In the genomic region with DNA sequence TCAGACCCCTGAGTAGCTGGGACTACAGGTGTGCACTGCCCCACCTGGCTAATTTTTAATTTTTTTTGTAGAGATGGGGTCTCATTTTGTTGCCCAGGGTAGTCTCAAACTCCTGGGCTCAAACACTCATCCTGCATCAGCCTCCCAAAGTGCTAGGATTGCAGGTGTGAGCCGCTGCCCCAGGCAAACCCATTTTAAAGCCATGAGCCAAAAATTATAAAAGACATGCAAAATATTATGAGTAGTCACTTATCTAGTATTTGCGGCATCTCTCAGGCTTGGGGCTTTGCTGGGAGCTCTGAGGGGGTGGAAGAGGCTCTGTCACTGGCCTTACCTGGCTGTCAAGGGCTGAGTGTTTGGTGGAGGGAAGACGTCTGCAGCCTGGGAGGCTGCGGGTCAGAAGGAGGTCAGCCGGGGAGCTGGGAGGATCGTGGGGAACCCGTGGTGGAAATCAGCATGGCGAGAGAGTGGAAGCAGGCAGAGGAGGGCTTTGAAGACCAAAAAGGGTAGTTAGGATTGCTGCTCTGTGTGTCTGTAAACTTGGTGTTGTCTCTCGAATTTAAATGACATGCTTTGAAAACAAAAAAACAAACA, we compare ENCODE assay signal across 26 cellular contexts.
"Had no signal": no experiment of that assay in that cellular context is flagged by ENCODE, and none has a peak within 500 bp of the region (broad histone marks: within the 10 kb centered on the region; RNA-seq: fewer than 3 reads in every experiment).

No MANE protein-coding gene starts in this region.

- H3K27me3 ChIP-seq: foreskin keratinocyte, hepatocyte, pancreas, sigmoid colon, testis had no signal

- H3K27ac ChIP-seq: foreskin keratinocyte, hepatocyte, pancreas, sigmoid colon, testis, VCaP had no signal

- H3K36me3 Mint-ChIP-seq: mesothelial cell of epicardium, T-cell, type B pancreatic cell had no signal

- H3K27ac Mint-ChIP-seq: activated naive CD8-positive, alpha-beta T cell treated with anti-CD3 and anti-CD28 coated beads, Interleukin-2, amount 50 U/mL, for 24 hours; activated T-cell treated with anti-CD3 and anti-CD28 coated beads, Interleukin-2, amount 50 U/mL, for 24 hours; activated T-helper 2 cell treated with anti-CD3 and anti-CD28 coated beads, Interferon-gamma antibody, Interleukin-2, Interleukin-4, amounts not matched to agents 10 μg/mL and 5 μg/mL and 100 μg/mL, durations not matched to agents 14 hours and 24 hours and 36 hours; dendritic cell treated with granulocyte-macrophage colony-stimulating factor and Interleukin-4, amounts not matched to agents 40 ng/mL and 50 ng/mL, for 4 days; mesothelial cell of epicardium; T-cell; T-helper 2 cell treated with Interferon-gamma antibody and Interleukin-4, amounts not matched to agents 5 μg/mL and 100 μg/mL, for 36 hours; type B pancreatic cell had no signal

- H3K4me3 ChIP-seq: hepatocyte, pancreas, sigmoid colon, smooth muscle cell, testis had no signal

- DNase-seq: activated CD4-positive, CD25-positive, alpha-beta regulatory T cell treated with anti-CD3 and anti-CD28 coated beads, Interleukin-2, amount 50 U/mL, for 72 hours; activated CD8-positive, alpha-beta memory T cell treated with anti-CD3 and anti-CD28 coated beads for 24 hours; activated CD8-positive, alpha-beta memory T cell treated with anti-CD3 and anti-CD28 coated beads, Interleukin-2, amount 50 U/mL, for 4 hours; activated naive CD4-positive, alpha-beta T cell treated with anti-CD3 and anti-CD28 coated beads, Interleukin-2, amount 50 U/mL, for 16 hours; activated naive CD8-positive, alpha-beta T cell treated with anti-CD3 and anti-CD28 coated beads, Interleukin-2, amount 50 U/mL, for 24 hours; activated T-cell treated with anti-CD3 and anti-CD28 coated beads, Interleukin-2, amount 50 U/mL, for 24 hours; effector CD4-positive, alpha-beta T cell; foreskin keratinocyte; mammary epithelial cell; naive thymus-derived CD8-positive, alpha-beta T cell; stimulated activated CD4-positive, alpha-beta T cell treated with anti-CD3 and anti-CD28 coated beads, Interleukin-2, amount 100 ng/mL, for 48 hours; stimulated activated CD8-positive, alpha-beta memory T cell treated with anti-CD3 and anti-CD28 coated beads, Interleukin-4, amount 100 ng/mL, for 48 hours; stimulated activated naive CD4-positive, alpha-beta T cell; T-cell; testis had no signal

- H3K9me3 ChIP-seq: pancreas, sigmoid colon, testis had no signal

- ATAC-seq: activated naive CD8-positive, alpha-beta T cell treated with anti-CD3 and anti-CD28 coated beads, Interleukin-2, amount 50 U/mL, for 24 hours; foreskin keratinocyte; naive thymus-derived CD8-positive, alpha-beta T cell; pancreas; SK-N-SH treated with all-trans-retinoic acid at 6 μM for 48 hours; T-cell had no signal

- H3K36me3 ChIP-seq: pancreas, sigmoid colon had no signal

- H3K4me1 Mint-ChIP-seq: activated naive CD8-positive, alpha-beta T cell treated with anti-CD3 and anti-CD28 coated beads, Interleukin-2, amount 50 U/mL, for 24 hours; T-cell had no signal

- H3K9me3 Mint-ChIP-seq: activated naive CD8-positive, alpha-beta T cell treated with anti-CD3 and anti-CD28 coated beads, Interleukin-2, amount 50 U/mL, for 24 hours; activated T-cell treated with anti-CD3 and anti-CD28 coated beads, Interleukin-2, amount 50 U/mL, for 24 hours; activated T-helper 2 cell treated with anti-CD3 and anti-CD28 coated beads, Interferon-gamma antibody, Interleukin-2, Interleukin-4, amounts not matched to agents 10 μg/mL and 5 μg/mL and 100 μg/mL, durations not matched to agents 14 hours and 24 hours and 36 hours; dendritic cell treated with granulocyte-macrophage colony-stimulating factor and Interleukin-4, amounts not matched to agents 40 ng/mL and 50 ng/mL, for 4 days; mesothelial cell of epicardium; naive thymus-derived CD8-positive, alpha-beta T cell; T-cell; T-helper 2 cell treated with Interferon-gamma antibody and Interleukin-4, amounts not matched to agents 5 μg/mL and 100 μg/mL, for 36 hours; type B pancreatic cell had no signal

- FAIRE-seq: pancreas had no signal

- H3K27me3 Mint-ChIP-seq: activated naive CD8-positive, alpha-beta T cell treated with anti-CD3 and anti-CD28 coated beads, Interleukin-2, amount 50 U/mL, for 24 hours; activated T-cell treated with anti-CD3 and anti-CD28 coated beads, Interleukin-2, amount 50 U/mL, for 24 hours; dendritic cell treated with granulocyte-macrophage colony-stimulating factor and Interleukin-4, amounts not matched to agents 40 ng/mL and 50 ng/mL, for 4 days; naive thymus-derived CD8-positive, alpha-beta T cell; T-cell; type B pancreatic cell had no signal

- H3K4me3 Mint-ChIP-seq: activated naive CD8-positive, alpha-beta T cell treated with anti-CD3 and anti-CD28 coated beads, Interleukin-2, amount 50 U/mL, for 24 hours; activated T-cell treated with anti-CD3 and anti-CD28 coated beads, Interleukin-2, amount 50 U/mL, for 24 hours; dendritic cell treated with granulocyte-macrophage colony-stimulating factor and Interleukin-4, amounts not matched to agents 40 ng/mL and 50 ng/mL, for 4 days; mesothelial cell of epicardium; naive thymus-derived CD8-positive, alpha-beta T cell; T-cell; T-helper 2 cell treated with Interferon-gamma antibody and Interleukin-4, amounts not matched to agents 5 μg/mL and 100 μg/mL, for 36 hours; type B pancreatic cell had no signal

- H3K4me1 ChIP-seq: foreskin keratinocyte, pancreas, sigmoid colon, testis had no signal
